In the genomic region with DNA sequence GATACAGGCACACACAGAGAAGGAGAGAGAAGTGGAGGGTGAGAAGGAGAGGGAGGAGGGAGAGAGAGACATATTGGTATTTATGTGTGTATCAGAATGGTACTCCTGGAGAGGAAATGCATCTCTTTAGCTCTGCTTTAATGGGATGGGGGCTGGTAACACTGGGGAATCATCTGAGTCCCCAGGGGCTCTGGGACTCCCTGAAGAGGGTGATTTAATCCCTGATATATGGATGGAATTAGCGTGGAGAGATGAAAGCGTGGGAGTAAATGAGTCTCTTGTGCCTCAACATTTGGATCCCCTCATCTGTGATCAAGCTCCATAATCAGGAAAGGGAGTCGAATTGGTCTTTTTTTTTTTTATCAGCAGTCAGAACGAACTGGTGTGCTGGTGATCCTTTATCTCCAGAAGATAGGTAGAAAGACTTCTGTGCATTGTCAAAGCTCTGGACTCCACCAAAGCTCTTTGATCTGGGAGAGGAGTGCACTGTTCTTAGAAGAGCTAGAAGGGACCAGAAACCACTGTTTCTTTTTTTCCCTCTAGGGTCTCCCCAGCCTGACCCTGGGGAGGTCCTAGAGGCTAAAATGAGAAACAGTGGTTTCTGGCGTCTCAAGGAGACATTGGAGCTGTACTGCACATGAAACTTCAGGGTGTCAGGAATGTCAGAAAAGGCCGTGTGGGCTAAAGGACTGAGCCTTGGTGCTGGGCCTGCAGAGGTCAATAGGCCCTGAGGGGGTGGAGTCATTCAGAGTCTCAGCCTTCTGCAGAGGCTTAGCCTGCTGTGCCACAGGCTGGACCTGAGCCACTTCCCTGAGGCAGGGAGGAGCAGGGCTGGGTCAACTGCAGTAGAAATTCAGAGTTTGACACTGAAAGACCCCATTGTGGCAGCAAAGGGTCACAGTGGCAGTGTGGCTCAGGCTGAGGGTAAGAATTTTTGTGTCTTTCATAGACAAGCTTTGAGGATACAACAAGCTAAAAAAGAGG, we compare ENCODE assay signal across 24 cellular contexts.
DNase-seq lines count a peak whose midpoint lies in the region; FAIRE-seq and TF ChIP-seq lines count a peak whose summit lies in the region.
"Had no signal": no experiment of that assay in that cellular context is flagged by ENCODE, and none has a peak within 500 bp of the region (broad histone marks: within the 10 kb centered on the region; RNA-seq: fewer than 3 reads in every experiment).

No MANE protein-coding gene starts in this region.

- no peak for TF ChIP-seq EP300 in H1 (IDR thresholded peaks at IDR 0.05; ENCODE audit: borderline replicate concordance in 1 of 2, low read depth in 2 of 2, low read length in 2 of 2)

- H3K79me2 ChIP-seq in H1 (ENCODE audit: control insufficient read depth in 1 of 2, insufficient read depth in 2 of 2, low read length in 2 of 2): no peaks in the 10 kb centered on the region
- no peaks in the 10 kb centered on the region for H3K79me2 ChIP-seq in osteoblast (ENCODE audit: insufficient read depth, low read length)

- TF ChIP-seq RAD21 in H1 (IDR thresholded peaks at IDR 0.05 in 1 of 2, conservative IDR thresholded peaks at IDR 0.05 in 1 of 2; ENCODE audit: low read depth in 2 of 2, low read length in 2 of 2): no peak

- no peak overlapping the region for H4K8ac ChIP-seq in H1 (ENCODE audit: extremely low read depth, insufficient read depth, low read length)

- intact Hi-C loops in activated T-helper 2 cell treated with anti-CD3 and anti-CD28 coated beads, Interferon-gamma antibody, Interleukin-2, Interleukin-4, amounts not matched to agents 10 μg/mL and 5 μg/mL and 100 μg/mL, durations not matched to agents 14 hours and 24 hours and 36 hours (cut with micrococcal nuclease): no loop called here

- H3K23me2 ChIP-seq in H1 (ENCODE audit: low read depth, low read length): no peaks in the 10 kb centered on the region

- H3K56ac ChIP-seq in H1 (replicated peaks; ENCODE audit: insufficient read length, low read depth, low read length): no peak overlapping the region

- CTCF ChIA-PET in H1 (lab: Charles Lee; ENCODE audit: partially characterized antibody): interaction anchor here (0.6 to 1.2 kb wide), 3 partner anchors 10 to 122 kb away, joined by 3 to 6 read pairs (median 4); no protein-coding TSS in a partner anchor

- H4K91ac ChIP-seq in H1 (replicated peaks; ENCODE audit: insufficient read length, low read length): no peak overlapping the region

- no peaks in the 10 kb centered on the region for H3K36me3 Mint-ChIP-seq in activated T-helper 2 cell treated with anti-CD3 and anti-CD28 coated beads, Interferon-gamma antibody, Interleukin-2, Interleukin-4, amounts not matched to agents 10 μg/mL and 5 μg/mL and 100 μg/mL, durations not matched to agents 14 hours and 24 hours and 36 hours (ENCODE audit: low read depth)
- H3K36me3 Mint-ChIP-seq: activated CD8-positive, alpha-beta memory T cell treated with anti-CD3 and anti-CD28 coated beads, Interleukin-2, amount 10 ng/mL, durations not matched to agents 7 days and 5 days had no signal

- H3K79me1 ChIP-seq in H1 (ENCODE audit: low read depth, low read length): no peaks in the 10 kb centered on the region

- H3K9ac ChIP-seq in H1 (replicated peaks in 1 of 4; ENCODE audit: extremely low read depth in 1 of 4, low read depth in 3 of 4, low read length in 3 of 4): no peak overlapping the region

- H4K20me1 ChIP-seq in H1 (replicated peaks in 1 of 2; ENCODE audit: control insufficient read depth in 1 of 2, insufficient read depth in 2 of 2, low read length in 2 of 2): no peaks in the 10 kb centered on the region
- H4K20me1 ChIP-seq in osteoblast (ENCODE audit: insufficient read depth, low read length): no peaks in the 10 kb centered on the region

- TF ChIP-seq CTCF in H1 (IDR thresholded peaks at IDR 0.05; ENCODE audit: control extremely low read depth in 1 of 3, insufficient read depth in 1 of 3, low read depth in 1 of 3, low read length in 3 of 3): no peak
- no peak for TF ChIP-seq CTCF in osteoblast (IDR thresholded peaks at IDR 0.05; ENCODE audit: extremely low read depth, low read depth, low read length)

- H3K27me3 Mint-ChIP-seq in activated T-helper 2 cell treated with anti-CD3 and anti-CD28 coated beads, Interferon-gamma antibody, Interleukin-2, Interleukin-4, amounts not matched to agents 10 μg/mL and 5 μg/mL and 100 μg/mL, durations not matched to agents 14 hours and 24 hours and 36 hours (ENCODE audit: low read depth): no peaks in the 10 kb centered on the region
- H3K27me3 Mint-ChIP-seq: activated CD4-positive, alpha-beta T cell treated with anti-CD3 and anti-CD28 coated beads, Interleukin-2, amount 10 ng/mL, durations not matched to agents 24 days and 14 days; activated CD8-positive, alpha-beta memory T cell treated with anti-CD3 and anti-CD28 coated beads, Interleukin-2, amount 10 ng/mL, durations not matched to agents 7 days and 5 days; B cell; effector memory CD8-positive, alpha-beta T cell had no signal

- POLR2A ChIA-PET in H1 (lab: Charles Lee; ENCODE audit: partially characterized antibody): no interaction called here

- H3K4me3 ChIP-seq in MG63 (no peak overlapping the region), H1 (ENCODE audit: extremely low read depth in 1 of 4, insufficient read depth in 2 of 4, low read depth in 3 of 4, low read length in 4 of 4) (no peak overlapping the region), osteoblast (ENCODE audit: insufficient read depth, low read length) (no peak overlapping the region)
- H3K4me3 ChIP-seq: body of pancreas, esophagus squamous epithelium, left lung, prostate gland, upper lobe of right lung had no signal

- no peaks in the 10 kb centered on the region; a peak in 1 of 7 replicates for H3K4me1 ChIP-seq in H1 (replicated peaks in 1 of 4; ENCODE audit: control insufficient read depth in 3 of 4, insufficient read depth in 4 of 4, low read length in 3 of 4)
- peaks cover 25% of the 10 kb centered on the region for H3K4me1 ChIP-seq in osteoblast (ENCODE audit: insufficient read depth, low read length)
- H3K4me1 ChIP-seq: body of pancreas, esophagus squamous epithelium, left lung, prostate gland, upper lobe of right lung had no signal

- H3K27ac ChIP-seq in H1 (ENCODE audit: low read depth, low read length) (no peak overlapping the region), osteoblast (ENCODE audit: low read depth, low read length) (peak overlapping the region; percentile 51)
- H3K27ac ChIP-seq: 22Rv1, body of pancreas, esophagus squamous epithelium, left lung, prostate gland, upper lobe of right lung had no signal

- FAIRE-seq in H1 (lab: Jason Lieb, UNC): no peak
- FAIRE-seq: GM18507, TTC549 had no signal

- H2BK20ac ChIP-seq in H1 (ENCODE audit: low read length): no peak overlapping the region

- H3K4ac ChIP-seq in H1 (replicated peaks; ENCODE audit: insufficient read length, low read depth, low read length): no peak overlapping the region

- H3K9me3 ChIP-seq in MG63: no peaks in the 10 kb centered on the region
- no peaks in the 10 kb centered on the region for H3K9me3 ChIP-seq in H1 (ENCODE audit: insufficient read depth in 2 of 2, low read depth in 1 of 2, low read length in 1 of 2)
- no peaks in the 10 kb centered on the region for H3K9me3 ChIP-seq in osteoblast (ENCODE audit: low read depth, low read length)
- H3K9me3 ChIP-seq: body of pancreas, esophagus squamous epithelium, left lung, prostate gland, upper lobe of right lung had no signal

- no peak overlapping the region for H3K23ac ChIP-seq in H1 (ENCODE audit: insufficient read length)

- no peak overlapping the region for H2BK12ac ChIP-seq in H1 (ENCODE audit: low read depth, low read length)

- H2AK5ac ChIP-seq in H1 (ENCODE audit: low read depth, low read length): no peak overlapping the region

- H3K27me3 ChIP-seq in MG63 (no peaks in the 10 kb centered on the region), H1 (replicated peaks in 1 of 4; ENCODE audit: control insufficient read depth in 3 of 4, extremely low read depth in 1 of 4, insufficient read depth in 3 of 4, low read length in 3 of 4) (no peaks in the 10 kb centered on the region), osteoblast (ENCODE audit: insufficient read depth, low read length) (no peaks in the 10 kb centered on the region)
- H3K27me3 ChIP-seq: body of pancreas, esophagus squamous epithelium, left lung, upper lobe of right lung had no signal

- 87% methylated on average over 6 of the region's 6 CpGs; no CpG with 5 or more reads in 1 of the 2 experiments for WGBS in H1 (ENCODE audit: extremely low coverage in 1 of 2, insufficient coverage in 1 of 2, insufficient read length in 1 of 2, insufficient replicate concordance in 2 of 2, low coverage in 1 of 2, low lambda C conversion rate in 2 of 2, missing lambda C conversion rate in 1 of 2), 2 experiments

- no peaks in the 10 kb centered on the region for H3K36me3 ChIP-seq in MG63
- no peaks in the 10 kb centered on the region for H3K36me3 ChIP-seq in H1 (ENCODE audit: control insufficient read depth in 2 of 4, insufficient read depth in 4 of 4, low read length in 3 of 4)
- no peaks in the 10 kb centered on the region for H3K36me3 ChIP-seq in osteoblast (ENCODE audit: insufficient read depth, low read length)
- H3K36me3 ChIP-seq: esophagus squamous epithelium, left lung, prostate gland, upper lobe of right lung had no signal

- no peak for TF ChIP-seq POLR2A in H1 (IDR thresholded peaks at IDR 0.05; ENCODE audit: control extremely low read depth in 1 of 2, low read depth in 2 of 2, low read length in 2 of 2)

- DNase-seq in NCI-H2171 treated with DMSO at 0.1 percent for 48 hours (lab: John Stamatoyannopoulos, UW) (peak; percentile 31), NCI-H2171 (lab: John Stamatoyannopoulos, UW) (no peak), MG63 (peak; percentile 14), H1 (ENCODE audit: low read depth in 1 of 2, low spot score in 2 of 2) (no peak), osteoblast (ENCODE audit: insufficient read length, low spot score, missing footprints) (no peak), inferior parietal cortex (ENCODE audit: extremely low spot score) (no peak), RPMI8226 (no peak)
- DNase-seq in activated T-helper 2 cell treated with anti-CD3 and anti-CD28 coated beads, Interferon-gamma antibody, Interleukin-2, Interleukin-4, amounts not matched to agents 10 μg/mL and 5 μg/mL and 100 μg/mL, durations not matched to agents 14 hours and 24 hours and 36 hours (ENCODE audit: low spot score): no peak
- DNase-seq: activated CD4-positive, alpha-beta T cell treated with anti-CD3 and anti-CD28 coated beads, Interleukin-2, amount 10 ng/mL, durations not matched to agents 24 days and 14 days; activated CD8-positive, alpha-beta memory T cell treated with anti-CD3 and anti-CD28 coated beads, Interleukin-2, amount 10 ng/mL, durations not matched to agents 7 days and 5 days; body of pancreas; COR-L47; effector memory CD8-positive, alpha-beta T cell; esophagus squamous epithelium; NCI-H1694 treated with DMSO at 0.1 percent for 48 hours; stimulated activated CD4-positive, alpha-beta T cell treated with anti-CD3 and anti-CD28 coated beads, Interleukin-4, amount 100 ng/mL, for 4 hours; upper lobe of right lung had no signal

- H3K4me2 ChIP-seq in H1 (ENCODE audit: insufficient read depth in 1 of 2, low read depth in 2 of 2, low read length in 2 of 2) (no peak overlapping the region), osteoblast (ENCODE audit: insufficient read depth, low read length) (peak overlapping the region; percentile 51)

- no peak overlapping the region for H3K18ac ChIP-seq in H1 (ENCODE audit: extremely low read depth, low read length)

- H4K5ac ChIP-seq in H1 (ENCODE audit: insufficient read length, low read depth, low read length): no peak overlapping the region

- H2BK120ac ChIP-seq in H1 (replicated peaks; ENCODE audit: low read depth, low read length): no peak overlapping the region

- no peak overlapping the region for H2BK5ac ChIP-seq in H1 (ENCODE audit: low read depth, low read length)

- H3K4me3 Mint-ChIP-seq in activated T-helper 2 cell treated with anti-CD3 and anti-CD28 coated beads, Interferon-gamma antibody, Interleukin-2, Interleukin-4, amounts not matched to agents 10 μg/mL and 5 μg/mL and 100 μg/mL, durations not matched to agents 14 hours and 24 hours and 36 hours (ENCODE audit: low read depth): no peak overlapping the region
- H3K4me3 Mint-ChIP-seq: activated CD4-positive, alpha-beta T cell treated with anti-CD3 and anti-CD28 coated beads, Interleukin-2, amount 10 ng/mL, durations not matched to agents 24 days and 14 days; activated CD8-positive, alpha-beta memory T cell treated with anti-CD3 and anti-CD28 coated beads, Interleukin-2, amount 10 ng/mL, durations not matched to agents 7 days and 5 days; B cell; effector memory CD8-positive, alpha-beta T cell; IgD-negative memory B cell had no signal

- no peak overlapping the region for H3K14ac ChIP-seq in H1 (ENCODE audit: insufficient read length)

- no peaks in the 10 kb centered on the region for H3K4me1 Mint-ChIP-seq in activated T-helper 2 cell treated with anti-CD3 and anti-CD28 coated beads, Interferon-gamma antibody, Interleukin-2, Interleukin-4, amounts not matched to agents 10 μg/mL and 5 μg/mL and 100 μg/mL, durations not matched to agents 14 hours and 24 hours and 36 hours (ENCODE audit: low read depth)
- H3K4me1 Mint-ChIP-seq: activated CD4-positive, alpha-beta T cell treated with anti-CD3 and anti-CD28 coated beads, Interleukin-2, amount 10 ng/mL, durations not matched to agents 24 days and 14 days; activated CD8-positive, alpha-beta memory T cell treated with anti-CD3 and anti-CD28 coated beads, Interleukin-2, amount 10 ng/mL, durations not matched to agents 7 days and 5 days; B cell; IgD-negative memory B cell had no signal

- no peaks in the 10 kb centered on the region for H3K9me3 Mint-ChIP-seq in activated T-helper 2 cell treated with anti-CD3 and anti-CD28 coated beads, Interferon-gamma antibody, Interleukin-2, Interleukin-4, amounts not matched to agents 10 μg/mL and 5 μg/mL and 100 μg/mL, durations not matched to agents 14 hours and 24 hours and 36 hours
- H3K9me3 Mint-ChIP-seq: activated CD4-positive, alpha-beta T cell treated with anti-CD3 and anti-CD28 coated beads, Interleukin-2, amount 10 ng/mL, durations not matched to agents 24 days and 14 days; effector memory CD8-positive, alpha-beta T cell; IgD-negative memory B cell had no signal

- no peak overlapping the region for H2BK15ac ChIP-seq in H1 (ENCODE audit: low read length)

- H2AFZ ChIP-seq in H1 (ENCODE audit: low read length) (0 out of 2 replicates have a peak overlapping the region, but pooled peaks have one; percentile 66), osteoblast (ENCODE audit: low read length) (no peak overlapping the region)

- no peak overlapping the region for H3K27ac Mint-ChIP-seq in activated T-helper 2 cell treated with anti-CD3 and anti-CD28 coated beads, Interferon-gamma antibody, Interleukin-2, Interleukin-4, amounts not matched to agents 10 μg/mL and 5 μg/mL and 100 μg/mL, durations not matched to agents 14 hours and 24 hours and 36 hours
- H3K27ac Mint-ChIP-seq: activated CD4-positive, alpha-beta T cell treated with anti-CD3 and anti-CD28 coated beads, Interleukin-2, amount 10 ng/mL, durations not matched to agents 24 days and 14 days; activated CD8-positive, alpha-beta memory T cell treated with anti-CD3 and anti-CD28 coated beads, Interleukin-2, amount 10 ng/mL, durations not matched to agents 7 days and 5 days; B cell; effector memory CD8-positive, alpha-beta T cell; IgD-negative memory B cell had no signal

Comparison
In these comparisons a context has a peak if more than half of its experiments do, and no peak if none do; other contexts are left out.
1. DNase-seq: peak in NCI-H2171 treated with DMSO at 0.1 percent for 48 hours (single experiment) and MG63 (single experiment); none in NCI-H2171 (single experiment), H1 (0 of 2), osteoblast (single experiment), inferior parietal cortex (single experiment), RPMI8226 (single experiment) and activated T-helper 2 cell treated with anti-CD3 and anti-CD28 coated beads, Interferon-gamma antibody, Interleukin-2, Interleukin-4, amounts not matched to agents 10 μg/mL and 5 μg/mL and 100 μg/mL, durations not matched to agents 14 hours and 24 hours and 36 hours (single experiment).